ENCODE assay signal across 9 cellular contexts in genomic region chr17:74768069-74768762, GRCh38. TPM values are rescaled to one million over a fixed set of nuclear protein-coding genes. Genes with fewer than 3 reads are reported as not detected.
DNase-seq lines count a peak whose midpoint lies in the region; ATAC-seq and TF ChIP-seq lines count a peak whose summit lies in the region.
"Had no signal": no experiment of that assay in that cellular context is flagged by ENCODE, and none has a peak within 500 bp of the region (broad histone marks: within the 10 kb centered on the region; RNA-seq: fewer than 3 reads in every experiment).

No MANE protein-coding gene starts in this region.

- H3K27ac Mint-ChIP-seq in naive thymus-derived CD4-positive, alpha-beta T cell, result peak overlapping the region in 8 of 9 donors; percentile 57 to 93 (median 78)

- no peak for TF ChIP-seq CTCF in AG10803 (conservative IDR thresholded peaks at IDR 0.05; ENCODE audit: low read length)

- H3K27me3 ChIP-seq in naive thymus-derived CD4-positive, alpha-beta T cell (ENCODE audit: control insufficient read depth in 2 of 2, insufficient read depth in 2 of 2, low read length in 2 of 2), result no peaks in the 10 kb centered on the region

- peaks cover 12 to 98% (median 28%) of the 10 kb centered on the region in 3 experiments for H3K36me3 ChIP-seq in naive thymus-derived CD4-positive, alpha-beta T cell (ENCODE audit: control insufficient read depth in 2 of 3, insufficient read depth in 3 of 3, low read length in 3 of 3)

- H3K36me3 Mint-ChIP-seq in naive thymus-derived CD4-positive, alpha-beta T cell, result peaks cover 6 to 41% (median 17%) of the 10 kb centered on the region in 5 donors

- no peaks in the 10 kb centered on the region for H3K9me3 ChIP-seq in naive thymus-derived CD4-positive, alpha-beta T cell (ENCODE audit: control insufficient read depth in 2 of 3, low read length in 3 of 3)

- peaks cover 5 to 8% of the 10 kb centered on the region in 2 donors for H3K4me1 ChIP-seq in naive thymus-derived CD4-positive, alpha-beta T cell (ENCODE audit: control insufficient read depth in 2 of 2, insufficient read depth in 2 of 2, low read length in 2 of 2)

- POLR2A ChIA-PET in naive thymus-derived CD4-positive, alpha-beta T cell (lab: Charles Lee), result interaction anchor here (16.9 kb wide), 1 partner anchor 14 kb away, joined by 372 read pairs; the partner anchor contains the start of gene NHERF1

- ATAC-seq in naive thymus-derived CD4-positive, alpha-beta T cell, result no peak
- ATAC-seq in HG03354 (IDR thresholded peaks at IDR 0.05; ENCODE audit: poor library complexity, severe bottlenecking, unreplicated experiment), result no peak
- ATAC-seq in HG02938 (IDR thresholded peaks at IDR 0.05; ENCODE audit: unreplicated experiment), result no peak

- no peak overlapping the region for H3K4me3 Mint-ChIP-seq in naive thymus-derived CD4-positive, alpha-beta T cell

- H3K27ac ChIP-seq in cingulate gyrus (ENCODE audit: low read depth, low read length), result peak overlapping the region; percentile 87
- peak overlapping the region; percentile 19 for H3K27ac ChIP-seq in naive thymus-derived CD4-positive, alpha-beta T cell (ENCODE audit: low read depth, low read length)

- no peaks in the 10 kb centered on the region for H3K9me3 Mint-ChIP-seq in naive thymus-derived CD4-positive, alpha-beta T cell

- peaks cover 7 to 34% (median 26%) of the 10 kb centered on the region in 7 donors for H3K4me1 Mint-ChIP-seq in naive thymus-derived CD4-positive, alpha-beta T cell

- H3K27me3 Mint-ChIP-seq in naive thymus-derived CD4-positive, alpha-beta T cell, result no peaks in the 10 kb centered on the region

- H3K4me3 ChIP-seq in AG10803 (ENCODE audit: low read length), result no peak overlapping the region
- H3K4me3 ChIP-seq in naive thymus-derived CD4-positive, alpha-beta T cell (ENCODE audit: low read length), result no peak overlapping the region

- intact Hi-C loops in naive thymus-derived CD4-positive, alpha-beta T cell (cut with micrococcal nuclease), result no loop called here

- CTCF ChIA-PET in naive thymus-derived CD4-positive, alpha-beta T cell (lab: Charles Lee), result interaction anchor here (5.1 kb wide), 1 partner anchor 23 kb away, joined by 34 read pairs; no protein-coding TSS in a partner anchor

- peak; percentile 84 for DNase-seq in AG10803 (ENCODE audit: low read depth)
- DNase-seq in NCI-H446 (lab: John Stamatoyannopoulos, UW), result peak; percentile 22 to 49
- DNase-seq in naive thymus-derived CD4-positive, alpha-beta T cell, result no peak
- DNase-seq in T1000 (lab: John Stamatoyannopoulos, UW), result no peak
- no peak for DNase-seq in SKM-1 (lab: John Stamatoyannopoulos, UW; ENCODE audit: unreplicated experiment)

RNA-seq across cellular contexts. Expression of gene NAT9, which starts 7.9 kb away (rescaled TPM):
- total RNA-seq in naive thymus-derived CD4-positive, alpha-beta T cell, result 10 to 100 TPM; 41.4 to 78.8 (median 56.9) TPM
- polyA plus RNA-seq in naive thymus-derived CD4-positive, alpha-beta T cell, result 10 to 100 TPM; 16.8 to 37.9 TPM

RNA-seq across cellular contexts. Expression of gene NHERF1, which starts 19.8 kb away (rescaled TPM):
- total RNA-seq in naive thymus-derived CD4-positive, alpha-beta T cell, result 100 to 1,000 TPM in 4 of 5 experiments, 10 to 100 TPM in 1; 93.1 to 279 (median 156) TPM
- 100 to 1,000 TPM; 273 to 393 TPM for polyA plus RNA-seq in naive thymus-derived CD4-positive, alpha-beta T cell

RNA-seq across cellular contexts. Expression of gene RAB37, which starts 31.2 kb away (rescaled TPM):
- 10 to 100 TPM; 23.6 to 58.5 (median 34.4) TPM for total RNA-seq in naive thymus-derived CD4-positive, alpha-beta T cell
- polyA plus RNA-seq in naive thymus-derived CD4-positive, alpha-beta T cell, result 10 to 100 TPM; 30.4 to 30.7 TPM

RNA-seq across cellular contexts. Expression of gene CD300LF, which starts 55.5 kb away (rescaled TPM):
- 10 to 100 TPM in 1 of 5 experiments, 1 to 10 TPM in 1, under 1 TPM in 2, not detected in 1; 0.46 to 41.0 (median 2.7) TPM for total RNA-seq in naive thymus-derived CD4-positive, alpha-beta T cell
- not detected for polyA plus RNA-seq in naive thymus-derived CD4-positive, alpha-beta T cell
- total RNA-seq: activated CD8-positive, alpha-beta memory T cell treated with anti-CD3 and anti-CD28 coated beads for 36 hours had no signal

Comparison
In these comparisons a context has a peak if more than half of its experiments do, and no peak if none do; other contexts are left out.
1. DNase-seq: peak in AG10803 (single experiment) and NCI-H446 (2 of 2); none in naive thymus-derived CD4-positive, alpha-beta T cell (0 of 9), T1000 (single experiment) and SKM-1 (single experiment).